19 cellular contexts compared by ENCODE assay signal in genomic region chr1:43482240-43482639, GRCh38. TPM values are rescaled to one million over a fixed set of nuclear protein-coding genes. Genes with fewer than 3 reads are reported as not detected.
DNase-seq lines count a peak whose midpoint lies in the region; ATAC-seq, FAIRE-seq and TF ChIP-seq lines count a peak whose summit lies in the region.
"Had no signal": no experiment of that assay in that cellular context is flagged by ENCODE, and none has a peak within 500 bp of the region (broad histone marks: within the 10 kb centered on the region; RNA-seq: fewer than 3 reads in every experiment).

No MANE protein-coding gene starts in this region.

- no peak for DNase-seq in activated naive CD8-positive, alpha-beta T cell treated with anti-CD3 and anti-CD28 coated beads, Interleukin-2, amount 10 ng/mL, durations not matched to agents 7 days and 5 days
- DNase-seq in activated naive CD8-positive, alpha-beta T cell treated with anti-CD3 and anti-CD28 coated beads for 36 hours: no peak
- no peak for DNase-seq in GM12878 (ENCODE audit: low read depth, low spot score)
- no peak for DNase-seq in left lung
- no peak for DNase-seq in glomerular visceral epithelial cell (ENCODE audit: extremely low spot score)
- DNase-seq in HAP-1 (ENCODE audit: low spot score in 2 of 2): no peak
- no peak for DNase-seq in NCI-H2029 treated with DMSO at 0.1 percent for 48 hours (lab: John Stamatoyannopoulos, UW)
- DNase-seq: 8988T; C1 segment of cervical spinal cord; GF-D8; Kasumi-1; NCI-H1105 treated with DMSO at 0.1 percent for 48 hours; NCI-H1694 treated with DMSO at 0.1 percent for 48 hours; NK-92 treated with Interleukin-12 subunit alpha and Interleukin-12 subunit beta, amount 100 ng/mL, for 24 hours; SJCRH30 had no signal

- H3K36me3 ChIP-seq in GM12878 (ENCODE audit: control insufficient read depth in 2 of 2, insufficient read depth in 2 of 2, low read length in 1 of 2): no peaks in the 10 kb centered on the region
- H3K36me3 ChIP-seq in left lung: no peaks in the 10 kb centered on the region
- H3K36me3 ChIP-seq in HAP-1 (replicated peaks): no peaks in the 10 kb centered on the region
- H3K36me3 ChIP-seq: SJCRH30 had no signal

- no peak for TF ChIP-seq POLR2A in GM12878 (IDR thresholded peaks at IDR 0.05; ENCODE audit: low read depth, low read length)

- peaks cover 4% of the 10 kb centered on the region for H3K4me1 Mint-ChIP-seq in activated naive CD8-positive, alpha-beta T cell treated with anti-CD3 and anti-CD28 coated beads, Interleukin-2, amount 10 ng/mL, durations not matched to agents 7 days and 5 days
- no peaks in the 10 kb centered on the region for H3K4me1 Mint-ChIP-seq in activated naive CD8-positive, alpha-beta T cell treated with anti-CD3 and anti-CD28 coated beads for 36 hours

- RAD21 ChIA-PET in GM12878 (lab: Charles Lee; ENCODE audit: unreplicated experiment): interaction anchor here (0.7 kb wide), 1 partner anchor 93 kb away, joined by 4 read pairs; no protein-coding TSS in a partner anchor

- no peak for TF ChIP-seq EP300 in GM12878 (IDR thresholded peaks at IDR 0.05; ENCODE audit: borderline replicate concordance in 1 of 2, control insufficient read depth in 1 of 2, low read depth in 2 of 2, low read length in 2 of 2)

- H3K9ac ChIP-seq in GM12878 (ENCODE audit: control insufficient read depth, insufficient read depth, low read length): no peak overlapping the region

- peaks cover 6% of the 10 kb centered on the region for H3K9me3 Mint-ChIP-seq in activated naive CD8-positive, alpha-beta T cell treated with anti-CD3 and anti-CD28 coated beads, Interleukin-2, amount 10 ng/mL, durations not matched to agents 7 days and 5 days
- H3K9me3 Mint-ChIP-seq in activated naive CD8-positive, alpha-beta T cell treated with anti-CD3 and anti-CD28 coated beads for 36 hours: peaks cover 2% of the 10 kb centered on the region

- peak overlapping the region; percentile 54 for H3K4me3 Mint-ChIP-seq in activated naive CD8-positive, alpha-beta T cell treated with anti-CD3 and anti-CD28 coated beads, Interleukin-2, amount 10 ng/mL, durations not matched to agents 7 days and 5 days
- H3K4me3 Mint-ChIP-seq in activated naive CD8-positive, alpha-beta T cell treated with anti-CD3 and anti-CD28 coated beads for 36 hours: no peak overlapping the region

- in situ Hi-C loops in GM12878 (cut with MboI): no loop called here
- in situ Hi-C loops in HAP-1 (cut with MboI; ENCODE audit: low sequenced_read_pairs): no loop called here

- CTCF ChIA-PET in GM12878 (lab: Yijun Ruan, JAX): no interaction called here

- H3K9me3 ChIP-seq in GM12878 (replicated peaks; ENCODE audit: control insufficient read depth, insufficient read depth, low read length) (no peaks in the 10 kb centered on the region), left lung (peaks cover 0 to 5% of the 10 kb centered on the region in 2 donors), HAP-1 (no peaks in the 10 kb centered on the region)

- peak overlapping the region; percentile 71 for H3K27ac Mint-ChIP-seq in activated naive CD8-positive, alpha-beta T cell treated with anti-CD3 and anti-CD28 coated beads, Interleukin-2, amount 10 ng/mL, durations not matched to agents 7 days and 5 days
- H3K27ac Mint-ChIP-seq in activated naive CD8-positive, alpha-beta T cell treated with anti-CD3 and anti-CD28 coated beads for 36 hours: no peak overlapping the region

- H3K27me3 ChIP-seq in GM12878 (replicated peaks in 1 of 2; ENCODE audit: control insufficient read depth in 2 of 2, insufficient read depth in 2 of 2, low read length in 1 of 2) (no peaks in the 10 kb centered on the region), left lung (no peaks in the 10 kb centered on the region), HAP-1 (ENCODE audit: low read depth) (no peaks in the 10 kb centered on the region)
- H3K27me3 ChIP-seq: SJCRH30 had no signal

- peaks cover 4% of the 10 kb centered on the region for H3K36me3 Mint-ChIP-seq in activated naive CD8-positive, alpha-beta T cell treated with anti-CD3 and anti-CD28 coated beads, Interleukin-2, amount 10 ng/mL, durations not matched to agents 7 days and 5 days
- peaks cover 4% of the 10 kb centered on the region for H3K36me3 Mint-ChIP-seq in activated naive CD8-positive, alpha-beta T cell treated with anti-CD3 and anti-CD28 coated beads for 36 hours

- TF ChIP-seq CTCF in GM12878 (IDR thresholded peaks at IDR 0.05 in 2 of 3, conservative IDR thresholded peaks at IDR 0.05 in 1 of 3; ENCODE audit: control insufficient read depth in 2 of 3, extremely low read depth in 1 of 3, insufficient read depth in 1 of 3, low read depth in 3 of 3, low read length in 3 of 3) (no peak), left lung (IDR thresholded peaks at IDR 0.05) (no peak)

- peaks cover 22% of the 10 kb centered on the region for H3K27me3 Mint-ChIP-seq in activated naive CD8-positive, alpha-beta T cell treated with anti-CD3 and anti-CD28 coated beads, Interleukin-2, amount 10 ng/mL, durations not matched to agents 7 days and 5 days
- H3K27me3 Mint-ChIP-seq in activated naive CD8-positive, alpha-beta T cell treated with anti-CD3 and anti-CD28 coated beads for 36 hours: peaks cover 11% of the 10 kb centered on the region

- POLR2A ChIA-PET in activated naive CD8-positive, alpha-beta T cell treated with anti-CD3 and anti-CD28 coated beads, Interleukin-2, amount 10 ng/mL, durations not matched to agents 7 days and 5 days (lab: Charles Lee): interaction anchor here (0.6 kb wide), 1 partner anchor 128 kb away, joined by 3 read pairs; no protein-coding TSS in a partner anchor
- POLR2A ChIA-PET in GM12878 (lab: Charles Lee): no interaction called here

- SMC1A ChIA-PET in GM12878 (lab: Charles Lee; ENCODE audit: uncharacterized antibody, unreplicated experiment): interaction anchor here (1.0 to 1.2 kb wide), 2 partner anchors 8 to 282 kb away, joined by 3 to 4 read pairs; no protein-coding TSS in a partner anchor

- no peak overlapping the region for H3K27ac ChIP-seq in GM12878 (ENCODE audit: control insufficient read depth, insufficient read depth)
- H3K27ac ChIP-seq in left lung: peak overlapping the region; percentile 41 to 42
- H3K27ac ChIP-seq: SJCRH30 had no signal

- H2AFZ ChIP-seq in GM12878 (ENCODE audit: control insufficient read depth, low read depth, low read length): peak overlapping the region; percentile 72

- 77% methylated on average over 1 of the region's 1 CpG for WGBS in GM12878 (ENCODE audit: insufficient coverage, insufficient replicate concordance, low lambda C conversion rate, missing lambda C conversion rate)

- no peak overlapping the region for H3K4me3 ChIP-seq in GM12878
- no peak overlapping the region for H3K4me3 ChIP-seq in left lung
- H3K4me3 ChIP-seq in HAP-1: no peak overlapping the region
- H3K4me3 ChIP-seq: SJCRH30 had no signal

- TF ChIP-seq RAD21 in GM12878 (IDR thresholded peaks at IDR 0.05; ENCODE audit: insufficient read depth, low read depth, low read length): no peak

- no peaks in the 10 kb centered on the region for H3K4me1 ChIP-seq in GM12878 (ENCODE audit: control insufficient read depth, insufficient read depth, low read length)
- H3K4me1 ChIP-seq in left lung: no peaks in the 10 kb centered on the region
- H3K4me1 ChIP-seq in HAP-1: no peaks in the 10 kb centered on the region
- H3K4me1 ChIP-seq: SJCRH30 had no signal

- ATAC-seq in activated naive CD8-positive, alpha-beta T cell treated with anti-CD3 and anti-CD28 coated beads, Interleukin-2, amount 10 ng/mL, durations not matched to agents 7 days and 5 days (ENCODE audit: low read depth): no peak
- ATAC-seq in GM12878 (0 out of 3 replicates have a peak, but pooled peaks have one; percentile 28), left lung (peak; percentile 81), GM21717 (IDR thresholded peaks at IDR 0.05; ENCODE audit: unreplicated experiment) (no peak)

- no TSS peak for BruUV-seq in GM12878 (replicated peaks; lab: Mats Ljungman, UMichigan)

- intact Hi-C loops in GM12878 (cut with micrococcal nuclease; ENCODE audit: unreplicated experiment): no loop called here
- intact Hi-C loops in left lung (cut with DNase I): no loop called here

- no peaks in the 10 kb centered on the region for H3K79me2 ChIP-seq in GM12878 (ENCODE audit: control insufficient read depth, insufficient read depth, low read length)

- peak overlapping the region; percentile 42; the same call in 1 of the 2 replicates for H3K4me2 ChIP-seq in GM12878 (ENCODE audit: control insufficient read depth, insufficient read depth)

- H4K20me1 ChIP-seq in GM12878 (ENCODE audit: control insufficient read depth, insufficient read depth): no peaks in the 10 kb centered on the region

- no peak for FAIRE-seq in GM12878 (lab: Jason Lieb, UNC)
- FAIRE-seq: GM12892, H54 had no signal

RNA-seq across cellular contexts. Expression of gene HYI, which starts 28.5 kb away (rescaled TPM):
- 10 to 100 TPM; 18.3 to 21.3 TPM for total RNA-seq in activated naive CD8-positive, alpha-beta T cell treated with anti-CD3 and anti-CD28 coated beads, Interleukin-2, amount 10 ng/mL, durations not matched to agents 7 days and 5 days
- total RNA-seq in activated naive CD8-positive, alpha-beta T cell treated with anti-CD3 and anti-CD28 coated beads for 36 hours: 1 to 10 TPM; 4.3 to 5.6 TPM
- total RNA-seq in GM12878 (2013; cell fraction: nucleolus; rRNA removed): 10.2 and 14.2 TPM in 2 replicates
- total RNA-seq in GM12878 (2014; rRNA removed) (2.9 and 5.6 TPM in 2 replicates), GM12878 (2014; rRNA removed; fragmentation: Illumina TruSeq; extraction: Trizol) (1.6 and 2.0 TPM in 2 replicates), GM12878 (2021) (5.3 and 5.5 TPM in 2 replicates), left lung (10 to 100 TPM; 55.9 to 60.2 TPM)
- polyA plus RNA-seq in GM12878 (2011; ENCODE audit: low read depth): 17.0 TPM
- polyA plus RNA-seq in GM12878 (2011; rRNA removed) (0.46 and 0.69 TPM in 2 replicates), GM12878 (2014; fragmentation: Illumina TruSeq; extraction: Trizol) (1.3 and 1.9 TPM in 2 replicates), GM12878 (2014; fragmentation: Nextera tagmentation; extraction: Ambion mirVana) (under 1 TPM; 0.27 TPM), GM12878 (2014; rRNA removed) (5.4 and 7.5 TPM in 2 replicates), GM12878 (2016; fragmentation: Nextera tagmentation; extraction: Ambion mirVana) (1 to 10 TPM; 2.1 to 2.4 TPM)
- 0.70 and 0.78 TPM in 2 replicates for polyA plus RNA-seq in GM12878 (2011; cell fraction: cytosol; rRNA removed)
- polyA plus RNA-seq in GM12878 (2011; cell fraction: nucleus; rRNA removed): 2.4 and 2.6 TPM in 2 replicates
- 7.6 and 15.5 TPM in 2 replicates for polyA plus RNA-seq in GM12878 (2012)
- 1.4 TPM in 1 of 2 replicates, not detected in the other for polyA minus RNA-seq in GM12878 (2011; rRNA and poly(A)+ RNA removed)
- not detected in 2 replicates for polyA minus RNA-seq in GM12878 (2011; cell fraction: cytosol; rRNA and poly(A)+ RNA removed)
- polyA minus RNA-seq in GM12878 (2011; cell fraction: nucleus; rRNA and poly(A)+ RNA removed): 0.29 and 0.73 TPM in 2 replicates
- total RNA-seq: OCI-LY7, SJCRH30 had no signal

RNA-seq across cellular contexts. Expression of gene PTPRF, which starts 48.4 kb away (rescaled TPM):
- total RNA-seq in activated naive CD8-positive, alpha-beta T cell treated with anti-CD3 and anti-CD28 coated beads, Interleukin-2, amount 10 ng/mL, durations not matched to agents 7 days and 5 days: 1 to 10 TPM; 1.8 to 2.3 TPM
- 1 to 10 TPM; 3.1 to 3.6 TPM for total RNA-seq in activated naive CD8-positive, alpha-beta T cell treated with anti-CD3 and anti-CD28 coated beads for 36 hours
- 13.6 and 15.1 TPM in 2 replicates for total RNA-seq in GM12878 (2013; cell fraction: nucleolus; rRNA removed)
- total RNA-seq in GM12878 (2014; rRNA removed) (0.34 and 0.54 TPM in 2 replicates), GM12878 (2014; rRNA removed; fragmentation: Illumina TruSeq; extraction: Trizol) (0.22 and 0.23 TPM in 2 replicates), GM12878 (2021) (1.1 and 1.2 TPM in 2 replicates), left lung (100 to 1,000 TPM; 123 to 279 TPM)
- polyA plus RNA-seq in GM12878 (2011; ENCODE audit: low read depth): 2.9 TPM
- polyA plus RNA-seq in GM12878 (2011; rRNA removed) (1.0 and 2.6 TPM in 2 replicates), GM12878 (2014; fragmentation: Illumina TruSeq; extraction: Trizol) (0.10 and 0.29 TPM in 2 replicates), GM12878 (2014; fragmentation: Nextera tagmentation; extraction: Ambion mirVana) (under 1 TPM; 0.04 to 0.05 TPM), GM12878 (2014; rRNA removed) (0.47 and 1.4 TPM in 2 replicates), GM12878 (2016; fragmentation: Nextera tagmentation; extraction: Ambion mirVana) (under 1 TPM; 0.23 to 0.52 TPM)
- polyA plus RNA-seq in GM12878 (2011; cell fraction: cytosol; rRNA removed): 1.8 and 2.1 TPM in 2 replicates
- polyA plus RNA-seq in GM12878 (2011; cell fraction: nucleus; rRNA removed): 7.7 and 10.8 TPM in 2 replicates
- 3.0 and 4.2 TPM in 2 replicates for polyA plus RNA-seq in GM12878 (2012)
- 4.2 and 7.5 TPM in 2 replicates for polyA minus RNA-seq in GM12878 (2011; rRNA and poly(A)+ RNA removed)
- 4.1 and 4.9 TPM in 2 replicates for polyA minus RNA-seq in GM12878 (2011; cell fraction: cytosol; rRNA and poly(A)+ RNA removed)
- polyA minus RNA-seq in GM12878 (2011; cell fraction: nucleus; rRNA and poly(A)+ RNA removed): 1.7 and 3.2 TPM in 2 replicates

Comparison
In these comparisons a context has a peak if more than half of its experiments do, and no peak if none do; other contexts are left out.
1. ATAC-seq: peak in GM12878 (single experiment) and left lung (single experiment); none in activated naive CD8-positive, alpha-beta T cell treated with anti-CD3 and anti-CD28 coated beads, Interleukin-2, amount 10 ng/mL, durations not matched to agents 7 days and 5 days (single experiment) and GM21717 (single experiment).
2. RNA of gene PTPRF, which starts 48.4 kb away (total RNA-seq): 123 to 279 TPM in left lung; 3.1 to 3.6 TPM in activated naive CD8-positive, alpha-beta T cell treated with anti-CD3 and anti-CD28 coated beads for 36 hours, 1.8 to 2.3 TPM in activated naive CD8-positive, alpha-beta T cell treated with anti-CD3 and anti-CD28 coated beads, Interleukin-2, amount 10 ng/mL, durations not matched to agents 7 days and 5 days and 0.22 to 15.1 TPM in GM12878; every median in the first group is over 4 times any median in the second.